In genomic region chr12:29278673-29279420, GRCh38 we compare ENCODE assay signal across 24 cellular contexts.
A peak's percentile ranks its signal among the peaks of the same experiment; 100 is the strongest.
DNase-seq lines count a peak whose midpoint lies in the region; ATAC-seq, FAIRE-seq and TF ChIP-seq lines count a peak whose summit lies in the region.
"Had no signal": no experiment of that assay in that cellular context is flagged by ENCODE, and none has a peak within 500 bp of the region (broad histone marks: within the 10 kb centered on the region; RNA-seq: fewer than 3 reads in every experiment).

No MANE protein-coding gene starts in this region.

- peak; percentile 75 for DNase-seq in GM04504 (ENCODE audit: low read depth)
- peak; percentile 59 for DNase-seq in amniotic epithelial cell (ENCODE audit: low read depth)
- DNase-seq in foreskin fibroblast: peak; percentile 61 to 74
- DNase-seq in urothelium cell line (ENCODE audit: low spot score): peak; percentile 3
- no peak for DNase-seq in OCI-M2 (lab: John Stamatoyannopoulos, UW; ENCODE audit: unreplicated experiment)
- DNase-seq in activated naive CD4-positive, alpha-beta T cell treated with anti-CD3 and anti-CD28 coated beads, Interleukin-2, amount 50 U/mL, for 72 hours (ENCODE audit: low spot score in 2 of 2): no peak
- DNase-seq: activated CD4-positive, alpha-beta T cell treated with anti-CD3 and anti-CD28 coated beads for 4 hours; C1 segment of cervical spinal cord; effector memory CD8-positive, alpha-beta T cell; esophagus squamous epithelium; Kasumi-1; left ventricle myocardium superior; mucosa of descending colon; NCI-H1092 treated with DMSO at 0.1 percent for 48 hours; NCI-H2081 treated with DMSO at 0.1 percent for 48 hours; NCI-H524 treated with DMSO at 0.1 percent for 48 hours; psoas muscle; stimulated activated naive CD4-positive, alpha-beta T cell treated with Interleukin-2 at 50 U/mL for 16 hours; SW 1271; transverse colon had no signal

- no peak for FAIRE-seq in urothelium cell line (lab: Jason Lieb, UNC)
- FAIRE-seq: D721Med, H1 had no signal

- H3K27ac Mint-ChIP-seq in activated naive CD4-positive, alpha-beta T cell treated with anti-CD3 and anti-CD28 coated beads, Interleukin-2, amount 50 U/mL, for 72 hours: no peak overlapping the region
- H3K27ac Mint-ChIP-seq: activated naive CD4-positive, alpha-beta T cell treated with anti-CD3 and anti-CD28 coated beads, Interleukin-2, amount 50 U/mL, for 24 hours; effector memory CD8-positive, alpha-beta T cell had no signal

- no peak for TF ChIP-seq CTCF in foreskin fibroblast (IDR thresholded peaks at IDR 0.05; ENCODE audit: low read depth, low read length)

- H3K9me3 Mint-ChIP-seq in activated naive CD4-positive, alpha-beta T cell treated with anti-CD3 and anti-CD28 coated beads, Interleukin-2, amount 50 U/mL, for 72 hours: no peaks in the 10 kb centered on the region
- H3K9me3 Mint-ChIP-seq: activated naive CD4-positive, alpha-beta T cell treated with anti-CD3 and anti-CD28 coated beads, Interleukin-2, amount 50 U/mL, for 24 hours; effector memory CD8-positive, alpha-beta T cell had no signal

- ATAC-seq in activated naive CD4-positive, alpha-beta T cell treated with anti-CD3 and anti-CD28 coated beads, Interleukin-2, amount 50 U/mL, for 72 hours: no peak
- ATAC-seq in GM21423 (IDR thresholded peaks at IDR 0.05; ENCODE audit: unreplicated experiment): no peak
- ATAC-seq: effector memory CD8-positive, alpha-beta T cell; left ventricle myocardium superior; mucosa of descending colon; psoas muscle had no signal

- no peak overlapping the region for H3K4me3 ChIP-seq in foreskin fibroblast (ENCODE audit: low read depth in 1 of 2, low read length in 2 of 2)
- H3K4me3 ChIP-seq: esophagus squamous epithelium, mucosa of descending colon, psoas muscle, transverse colon had no signal

- peaks cover 0 to 9% of the 10 kb centered on the region in 2 donors for H3K36me3 Mint-ChIP-seq in activated naive CD4-positive, alpha-beta T cell treated with anti-CD3 and anti-CD28 coated beads, Interleukin-2, amount 50 U/mL, for 72 hours

Comparison
In these comparisons a context has a peak if more than half of its experiments do, and no peak if none do; other contexts are left out.
1. DNase-seq: peak in GM04504 (single experiment), amniotic epithelial cell (single experiment), foreskin fibroblast (2 of 2) and urothelium cell line (single experiment); none in OCI-M2 (single experiment) and activated naive CD4-positive, alpha-beta T cell treated with anti-CD3 and anti-CD28 coated beads, Interleukin-2, amount 50 U/mL, for 72 hours (0 of 2).